18 cellular contexts compared by ENCODE assay signal in genomic region chr7:142801601-142802295, GRCh38. TPM values are rescaled to one million over a fixed set of nuclear protein-coding genes. Genes with fewer than 3 reads are reported as not detected.
A peak's percentile ranks its signal among the peaks of the same experiment; 100 is the strongest.
DNase-seq lines count a peak whose midpoint lies in the region; ATAC-seq and TF ChIP-seq lines count a peak whose summit lies in the region.
"Had no signal": no experiment of that assay in that cellular context is flagged by ENCODE, and none has a peak within 500 bp of the region (broad histone marks: within the 10 kb centered on the region; RNA-seq: fewer than 3 reads in every experiment).

No MANE protein-coding gene starts in this region.

- peaks cover 49% of the 10 kb centered on the region for H3K27me3 ChIP-seq in endodermal cell (ENCODE audit: control insufficient read depth, insufficient read depth, low read length, poor library complexity, severe bottlenecking)
- peaks cover 0 to 40% of the 10 kb centered on the region in 2 donors for H3K27me3 ChIP-seq in tibial artery

- H3K9me3 ChIP-seq in endodermal cell (ENCODE audit: control insufficient read depth, low read length) = no peaks in the 10 kb centered on the region
- no peaks in the 10 kb centered on the region for H3K9me3 ChIP-seq in tibial artery
- H3K9me3 ChIP-seq: right atrium auricular region had no signal

- H3K4me1 Mint-ChIP-seq in activated naive CD4-positive, alpha-beta T cell treated with anti-CD3 and anti-CD28 coated beads for 36 hours (ENCODE audit: low read depth) = peaks cover 75% of the 10 kb centered on the region
- peaks cover 86% of the 10 kb centered on the region for H3K4me1 Mint-ChIP-seq in activated T-cell treated with anti-CD3 and anti-CD28 coated beads, Interleukin-2, amount 50 U/mL, for 24 hours (ENCODE audit: low read depth)
- H3K4me1 Mint-ChIP-seq in endodermal cell = peaks cover 7% of the 10 kb centered on the region
- H3K4me1 Mint-ChIP-seq in stimulated activated memory B cell treated with anti-CD40 and anti-IgM and Interleukin-4, amounts not matched to agents 10 μg/mL and 1 μg/mL and 100 μg/mL, for 72 hours = peaks cover 73% of the 10 kb centered on the region

- intact Hi-C loops in activated naive CD4-positive, alpha-beta T cell treated with anti-CD3 and anti-CD28 coated beads for 36 hours (cut with micrococcal nuclease) = loop anchor here (10.0 kb wide), 2 partner anchors 1067 to 1247 kb away; partner anchors contain the start of genes AGK and SSBP1
- intact Hi-C loops in tibial artery (cut with DNase I; ENCODE audit: low total_unique reads) = no loop called here

- H3K4me3 Mint-ChIP-seq in activated naive CD4-positive, alpha-beta T cell treated with anti-CD3 and anti-CD28 coated beads for 36 hours = peak overlapping the region; percentile 88
- peak overlapping the region; percentile 98 for H3K4me3 Mint-ChIP-seq in activated T-cell treated with anti-CD3 and anti-CD28 coated beads, Interleukin-2, amount 50 U/mL, for 24 hours
- no peak overlapping the region for H3K4me3 Mint-ChIP-seq in endodermal cell
- no peak overlapping the region for H3K4me3 Mint-ChIP-seq in stimulated activated memory B cell treated with anti-CD40 and anti-IgM and Interleukin-4, amounts not matched to agents 10 μg/mL and 1 μg/mL and 100 μg/mL, for 72 hours
- H3K4me3 Mint-ChIP-seq: neural progenitor cell had no signal

- no peaks in the 10 kb centered on the region for H3K9me3 Mint-ChIP-seq in activated naive CD4-positive, alpha-beta T cell treated with anti-CD3 and anti-CD28 coated beads for 36 hours
- H3K9me3 Mint-ChIP-seq in activated T-cell treated with anti-CD3 and anti-CD28 coated beads, Interleukin-2, amount 50 U/mL, for 24 hours = no peaks in the 10 kb centered on the region
- H3K9me3 Mint-ChIP-seq in endodermal cell = no peaks in the 10 kb centered on the region
- H3K9me3 Mint-ChIP-seq in stimulated activated memory B cell treated with anti-CD40 and anti-IgM and Interleukin-4, amounts not matched to agents 10 μg/mL and 1 μg/mL and 100 μg/mL, for 72 hours = peaks cover 1% of the 10 kb centered on the region

- no peaks in the 10 kb centered on the region for H3K27me3 Mint-ChIP-seq in activated naive CD4-positive, alpha-beta T cell treated with anti-CD3 and anti-CD28 coated beads for 36 hours (ENCODE audit: low read depth)
- no peaks in the 10 kb centered on the region for H3K27me3 Mint-ChIP-seq in activated T-cell treated with anti-CD3 and anti-CD28 coated beads, Interleukin-2, amount 50 U/mL, for 24 hours
- H3K27me3 Mint-ChIP-seq in endodermal cell (ENCODE audit: insufficient read depth) = peaks cover 92% of the 10 kb centered on the region
- H3K27me3 Mint-ChIP-seq in stimulated activated memory B cell treated with anti-CD40 and anti-IgM and Interleukin-4, amounts not matched to agents 10 μg/mL and 1 μg/mL and 100 μg/mL, for 72 hours = no peaks in the 10 kb centered on the region

- H3K27ac ChIP-seq in endodermal cell (ENCODE audit: low read depth, low read length) (no peak overlapping the region), tibial artery (no peak overlapping the region)
- H3K27ac ChIP-seq: KMS-11, neural progenitor cell, right atrium auricular region, SK-N-MC had no signal

- H3K4me3 ChIP-seq in endodermal cell (ENCODE audit: low read length) = no peak overlapping the region
- no peak overlapping the region for H3K4me3 ChIP-seq in tibial artery
- H3K4me3 ChIP-seq: neural progenitor cell, right atrium auricular region, SK-N-MC had no signal

- CTCF ChIA-PET in activated naive CD4-positive, alpha-beta T cell treated with anti-CD3 and anti-CD28 coated beads for 36 hours (lab: Charles Lee) = interaction anchor here (0.8 to 21.5 kb wide), 3 partner anchors 8 to 165 kb away, joined by 3 to 382 read pairs (median 4); no protein-coding TSS in a partner anchor

- ATAC-seq in stimulated activated memory B cell treated with anti-CD40 and anti-IgM and Interleukin-4, amounts not matched to agents 10 μg/mL and 1 μg/mL and 100 μg/mL, for 72 hours = no peak
- ATAC-seq in HG03460 (IDR thresholded peaks at IDR 0.05; ENCODE audit: unreplicated experiment) = no peak

- H3K4me1 ChIP-seq in endodermal cell (ENCODE audit: control insufficient read depth, insufficient read depth, low read length) (no peaks in the 10 kb centered on the region), tibial artery (peaks cover 0 to 14% (median 13%) of the 10 kb centered on the region in 4 donors)

- H3K36me3 ChIP-seq in endodermal cell (ENCODE audit: control insufficient read depth, insufficient read depth, low read length) (no peaks in the 10 kb centered on the region), tibial artery (no peaks in the 10 kb centered on the region)
- H3K36me3 ChIP-seq: neural progenitor cell, right atrium auricular region had no signal

- H3K36me3 Mint-ChIP-seq in activated naive CD4-positive, alpha-beta T cell treated with anti-CD3 and anti-CD28 coated beads for 36 hours (ENCODE audit: low read depth) = peaks cover 80% of the 10 kb centered on the region
- peaks cover 88% of the 10 kb centered on the region for H3K36me3 Mint-ChIP-seq in activated T-cell treated with anti-CD3 and anti-CD28 coated beads, Interleukin-2, amount 50 U/mL, for 24 hours (ENCODE audit: low read depth)
- no peaks in the 10 kb centered on the region for H3K36me3 Mint-ChIP-seq in endodermal cell (ENCODE audit: low read depth)
- H3K36me3 Mint-ChIP-seq in stimulated activated memory B cell treated with anti-CD40 and anti-IgM and Interleukin-4, amounts not matched to agents 10 μg/mL and 1 μg/mL and 100 μg/mL, for 72 hours = peaks cover 69% of the 10 kb centered on the region
- H3K36me3 Mint-ChIP-seq: neural progenitor cell had no signal

- H3K9ac ChIP-seq in endodermal cell (ENCODE audit: extremely low read depth, low read length, poor library complexity, severe bottlenecking) = no peak overlapping the region
- H3K9ac ChIP-seq: KMS-11, neural progenitor cell had no signal

- TF ChIP-seq CTCF in endodermal cell (conservative IDR thresholded peaks at IDR 0.05) (no peak), tibial artery (IDR thresholded peaks at IDR 0.05) (no peak)

- H3K27ac Mint-ChIP-seq in activated naive CD4-positive, alpha-beta T cell treated with anti-CD3 and anti-CD28 coated beads for 36 hours = peak overlapping the region; percentile 99
- H3K27ac Mint-ChIP-seq in activated T-cell treated with anti-CD3 and anti-CD28 coated beads, Interleukin-2, amount 50 U/mL, for 24 hours = peak overlapping the region; percentile 99
- H3K27ac Mint-ChIP-seq in endodermal cell = no peak overlapping the region
- peak overlapping the region; percentile 99 for H3K27ac Mint-ChIP-seq in stimulated activated memory B cell treated with anti-CD40 and anti-IgM and Interleukin-4, amounts not matched to agents 10 μg/mL and 1 μg/mL and 100 μg/mL, for 72 hours
- H3K27ac Mint-ChIP-seq: neural progenitor cell had no signal

- WGBS in endodermal cell (ENCODE audit: insufficient coverage in 1 of 2, insufficient read length in 1 of 2), 2 experiments = 84 to 88% methylated on average over 2 to 8 of the region's 8 CpGs

- DNase-seq in activated naive CD4-positive, alpha-beta T cell treated with anti-CD3 and anti-CD28 coated beads for 36 hours = no peak
- no peak for DNase-seq in activated naive CD4-positive, alpha-beta T cell treated with Interleukin-2 at 50 U/mL for 16 hours
- DNase-seq in activated T-cell treated with anti-CD3 and anti-CD28 coated beads, Interleukin-2, amount 50 U/mL, for 24 hours = peak; percentile 55
- DNase-seq in endodermal cell (peak; percentile 14), NCI-H1694 treated with DMSO at 0.1 percent for 48 hours (lab: John Stamatoyannopoulos, UW) (no peak), tibial artery (no peak)
- DNase-seq: HCEC 1CT, mesendoderm, NCI-H1105, NCI-H2171 had no signal

RNA-seq across cellular contexts. Expression of gene PRSS2, which starts 31.0 kb away (rescaled TPM):
- total RNA-seq in activated naive CD4-positive, alpha-beta T cell treated with anti-CD3 and anti-CD28 coated beads for 36 hours = under 1 TPM in 1 of 2 experiments, not detected in 1; 0.50 TPM
- 1 to 10 TPM; 4.8 to 9.9 TPM for total RNA-seq in endodermal cell
- polyA plus RNA-seq in endodermal cell (2013, experiment 1 of 2) = 58.7 TPM
- polyA plus RNA-seq in endodermal cell (2013, experiment 2 of 2) = 62.2 TPM
- total RNA-seq: fibroblast of lung, subcutaneous adipose tissue had no signal
- polyA plus RNA-seq: fibroblast of lung had no signal

RNA-seq across cellular contexts. Expression of gene PRSS1, which starts 52.5 kb away (rescaled TPM):
- not detected for total RNA-seq in activated naive CD4-positive, alpha-beta T cell treated with anti-CD3 and anti-CD28 coated beads for 36 hours
- 1 to 10 TPM; 4.4 to 8.8 TPM for total RNA-seq in endodermal cell
- polyA plus RNA-seq in endodermal cell (2013, experiment 1 of 2) = 20.3 TPM
- 15.0 TPM for polyA plus RNA-seq in endodermal cell (2013, experiment 2 of 2)
- total RNA-seq: fibroblast of lung, right atrium auricular region, subcutaneous adipose tissue had no signal
- polyA plus RNA-seq: fibroblast of lung had no signal

RNA-seq across cellular contexts. Expression of gene EPHB6, which starts 53.1 kb away (rescaled TPM):
- total RNA-seq in activated naive CD4-positive, alpha-beta T cell treated with anti-CD3 and anti-CD28 coated beads for 36 hours = 10 to 100 TPM; 22.1 to 22.8 TPM
- total RNA-seq in endodermal cell = 10 to 100 TPM; 33.2 to 36.9 TPM
- 16.0 TPM for polyA plus RNA-seq in endodermal cell (2013, experiment 1 of 2)
- 14.1 TPM for polyA plus RNA-seq in endodermal cell (2013, experiment 2 of 2)

Comparison
In these comparisons a context has a peak if more than half of its experiments do, and no peak if none do; other contexts are left out.
1. DNase-seq: peak in activated T-cell treated with anti-CD3 and anti-CD28 coated beads, Interleukin-2, amount 50 U/mL, for 24 hours (single experiment) and endodermal cell (single experiment); none in activated naive CD4-positive, alpha-beta T cell treated with anti-CD3 and anti-CD28 coated beads for 36 hours (single experiment), activated naive CD4-positive, alpha-beta T cell treated with Interleukin-2 at 50 U/mL for 16 hours (single experiment), NCI-H1694 treated with DMSO at 0.1 percent for 48 hours (single experiment) and tibial artery (0 of 2).
2. H3K4me3 Mint-ChIP-seq: peak in activated naive CD4-positive, alpha-beta T cell treated with anti-CD3 and anti-CD28 coated beads for 36 hours (single experiment) and activated T-cell treated with anti-CD3 and anti-CD28 coated beads, Interleukin-2, amount 50 U/mL, for 24 hours (single experiment); none in endodermal cell (single experiment) and stimulated activated memory B cell treated with anti-CD40 and anti-IgM and Interleukin-4, amounts not matched to agents 10 μg/mL and 1 μg/mL and 100 μg/mL, for 72 hours (single experiment).
3. RNA of gene PRSS1, which starts 52.5 kb away (total RNA-seq): 4.4 to 8.8 TPM in endodermal cell; not detected in activated naive CD4-positive, alpha-beta T cell treated with anti-CD3 and anti-CD28 coated beads for 36 hours; every median in the first group is over 4 times any median in the second.